17 cellular contexts compared by ENCODE assay signal in genomic region chr6:34095741-34096140, GRCh38. TPM values are rescaled to one million over a fixed set of nuclear protein-coding genes. Genes with fewer than 3 reads are reported as not detected.
DNase-seq lines count a peak whose midpoint lies in the region.
"Had no signal": no experiment of that assay in that cellular context is flagged by ENCODE, and none has a peak within 500 bp of the region (broad histone marks: within the 10 kb centered on the region; RNA-seq: fewer than 3 reads in every experiment).

No MANE protein-coding gene starts in this region.

- intact Hi-C loops in head of caudate nucleus (cut with DNase I) = no loop called here

- DNase-seq in NCI-H1694 (lab: John Stamatoyannopoulos, UW) = peak; percentile 36
- DNase-seq in NCI-H2029 (lab: John Stamatoyannopoulos, UW) = peak; percentile 57
- DNase-seq in NCI-H510A treated with DMSO at 0.1 percent for 48 hours (lab: John Stamatoyannopoulos, UW) = peak; percentile 95
- peak; percentile 38 to 89 (median 67) for DNase-seq in head of caudate nucleus
- DNase-seq in T-helper 2 cell = no peak
- no peak for DNase-seq in NOMO-1 (lab: John Stamatoyannopoulos, UW; ENCODE audit: unreplicated experiment in 2 of 2)
- DNase-seq in mucosa of gallbladder (ENCODE audit: low spot score) = no peak
- DNase-seq: ACHN, GF-D8, GM23248, HCEC 1CT, NCI-H1417 treated with DMSO at 0.1 percent for 48 hours, NCI-H526, OCI-M1, T-helper 1 cell, T1000 had no signal

RNA-seq across cellular contexts. Expression of gene GRM4, which starts 50.1 kb away (rescaled TPM):
- not detected for total RNA-seq in mucosa of gallbladder
- total RNA-seq: HT1080 had no signal

Comparison
In these comparisons a context has a peak if more than half of its experiments do, and no peak if none do; other contexts are left out.
1. DNase-seq: peak in NCI-H1694 (single experiment), NCI-H2029 (single experiment), NCI-H510A treated with DMSO at 0.1 percent for 48 hours (single experiment) and head of caudate nucleus (42 of 42); none in T-helper 2 cell (0 of 5), NOMO-1 (0 of 2) and mucosa of gallbladder (single experiment).